ENCODE assay signal across 1 cellular context in genomic region chr7:152419473-152420429, GRCh38.
TF ChIP-seq lines count a peak whose summit lies in the region.

No MANE protein-coding gene starts in this region.

TF ChIP-seq in WTC11, 78 proteins besides CTCF, POLR2A, EP300 and RAD21 (continued from another document):
- TF ChIP-seq, protein P1, sequence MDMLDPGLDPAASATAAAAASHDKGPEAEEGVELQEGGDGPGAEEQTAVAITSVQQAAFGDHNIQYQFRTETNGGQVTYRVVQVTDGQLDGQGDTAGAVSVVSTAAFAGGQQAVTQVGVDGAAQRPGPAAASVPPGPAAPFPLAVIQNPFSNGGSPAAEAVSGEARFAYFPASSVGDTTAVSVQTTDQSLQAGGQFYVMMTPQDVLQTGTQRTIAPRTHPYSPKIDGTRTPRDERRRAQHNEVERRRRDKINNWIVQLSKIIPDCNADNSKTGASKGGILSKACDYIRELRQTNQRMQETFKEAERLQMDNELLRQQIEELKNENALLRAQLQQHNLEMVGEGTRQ (CRISPR knock-in tag; IDR thresholded peaks at IDR 0.05): no peak
- TF ChIP-seq MXD4 (CRISPR knock-in tag; IDR thresholded peaks at IDR 0.05; ENCODE audit: borderline replicate concordance) (no peak), CREM (CRISPR knock-in tag; IDR thresholded peaks at IDR 0.05) (no peak), ATF2 (CRISPR knock-in tag; IDR thresholded peaks at IDR 0.05; ENCODE audit: borderline replicate concordance, low read depth) (no peak), MYBL2 (CRISPR knock-in tag; IDR thresholded peaks at IDR 0.05) (no peak), ZNF416 (CRISPR knock-in tag; IDR thresholded peaks at IDR 0.05) (no peak), SOX15 (CRISPR knock-in tag; IDR thresholded peaks at IDR 0.05) (no peak), ZNF121 (CRISPR knock-in tag; IDR thresholded peaks at IDR 0.05) (no peak), NR1H2 (CRISPR knock-in tag; IDR thresholded peaks at IDR 0.05) (no peak), ZBTB21 (CRISPR knock-in tag; IDR thresholded peaks at IDR 0.05; ENCODE audit: borderline replicate concordance) (no peak)
- TF ChIP-seq, protein P2, sequence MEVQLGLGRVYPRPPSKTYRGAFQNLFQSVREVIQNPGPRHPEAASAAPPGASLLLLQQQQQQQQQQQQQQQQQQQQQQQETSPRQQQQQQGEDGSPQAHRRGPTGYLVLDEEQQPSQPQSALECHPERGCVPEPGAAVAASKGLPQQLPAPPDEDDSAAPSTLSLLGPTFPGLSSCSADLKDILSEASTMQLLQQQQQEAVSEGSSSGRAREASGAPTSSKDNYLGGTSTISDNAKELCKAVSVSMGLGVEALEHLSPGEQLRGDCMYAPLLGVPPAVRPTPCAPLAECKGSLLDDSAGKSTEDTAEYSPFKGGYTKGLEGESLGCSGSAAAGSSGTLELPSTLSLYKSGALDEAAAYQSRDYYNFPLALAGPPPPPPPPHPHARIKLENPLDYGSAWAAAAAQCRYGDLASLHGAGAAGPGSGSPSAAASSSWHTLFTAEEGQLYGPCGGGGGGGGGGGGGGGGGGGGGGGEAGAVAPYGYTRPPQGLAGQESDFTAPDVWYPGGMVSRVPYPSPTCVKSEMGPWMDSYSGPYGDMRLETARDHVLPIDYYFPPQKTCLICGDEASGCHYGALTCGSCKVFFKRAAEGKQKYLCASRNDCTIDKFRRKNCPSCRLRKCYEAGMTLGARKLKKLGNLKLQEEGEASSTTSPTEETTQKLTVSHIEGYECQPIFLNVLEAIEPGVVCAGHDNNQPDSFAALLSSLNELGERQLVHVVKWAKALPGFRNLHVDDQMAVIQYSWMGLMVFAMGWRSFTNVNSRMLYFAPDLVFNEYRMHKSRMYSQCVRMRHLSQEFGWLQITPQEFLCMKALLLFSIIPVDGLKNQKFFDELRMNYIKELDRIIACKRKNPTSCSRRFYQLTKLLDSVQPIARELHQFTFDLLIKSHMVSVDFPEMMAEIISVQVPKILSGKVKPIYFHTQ (CRISPR knock-in tag; IDR thresholded peaks at IDR 0.05): no peak
- TF ChIP-seq, protein P3, sequence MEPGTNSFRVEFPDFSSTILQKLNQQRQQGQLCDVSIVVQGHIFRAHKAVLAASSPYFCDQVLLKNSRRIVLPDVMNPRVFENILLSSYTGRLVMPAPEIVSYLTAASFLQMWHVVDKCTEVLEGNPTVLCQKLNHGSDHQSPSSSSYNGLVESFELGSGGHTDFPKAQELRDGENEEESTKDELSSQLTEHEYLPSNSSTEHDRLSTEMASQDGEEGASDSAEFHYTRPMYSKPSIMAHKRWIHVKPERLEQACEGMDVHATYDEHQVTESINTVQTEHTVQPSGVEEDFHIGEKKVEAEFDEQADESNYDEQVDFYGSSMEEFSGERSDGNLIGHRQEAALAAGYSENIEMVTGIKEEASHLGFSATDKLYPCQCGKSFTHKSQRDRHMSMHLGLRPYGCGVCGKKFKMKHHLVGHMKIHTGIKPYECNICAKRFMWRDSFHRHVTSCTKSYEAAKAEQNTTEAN (CRISPR knock-in tag; IDR thresholded peaks at IDR 0.05): no peak
